1 cellular context compared by ENCODE assay signal in genomic region chr14:90444077-90444696, GRCh38.
TF ChIP-seq lines count a peak whose summit lies in the region.

No MANE protein-coding gene starts in this region.

TF ChIP-seq in HEK293T, 16 proteins besides CTCF, POLR2A, EP300 and RAD21 (continued from another document):
- TF ChIP-seq L3MBTL2 (conservative IDR thresholded peaks at IDR 0.05) (no peak), SUZ12 (IDR thresholded peaks at IDR 0.05) (no peak)
TF ChIP-seq in HEK293T: peak in this region for 0.
